ENCODE assay signal across 7 cellular contexts in genomic region chr15:82047493-82048446, GRCh38. TPM values are rescaled to one million over a fixed set of nuclear protein-coding genes. Genes with fewer than 3 reads are reported as not detected.
A peak's percentile ranks its signal among the peaks of the same experiment; 100 is the strongest.
DNase-seq lines count a peak whose midpoint lies in the region; ATAC-seq and TF ChIP-seq lines count a peak whose summit lies in the region.

No MANE protein-coding gene starts in this region.

- peak overlapping the region; percentile 43 for H3K14ac ChIP-seq in IMR-90 (replicated peaks; ENCODE audit: low read depth, low read length)

- H3K9me1 ChIP-seq in IMR-90 (ENCODE audit: insufficient read depth, low read length), result no peaks in the 10 kb centered on the region

- H2BK120ac ChIP-seq in IMR-90 (ENCODE audit: low read depth, low read length), result peak overlapping the region; percentile 68

- in situ Hi-C loops in IMR-90 (cut with MboI; ENCODE audit: low sequenced_read_pairs), result loop anchor here (10.0 kb wide), 2 partner anchors 153 to 573 kb away; no protein-coding TSS in a partner anchor

- no peak overlapping the region for H2AK5ac ChIP-seq in IMR-90 (ENCODE audit: low read depth, low read length)

- H3K4me1 Mint-ChIP-seq in MCF 10A (ENCODE audit: insufficient read depth, unreplicated experiment), result no peaks in the 10 kb centered on the region

- ATAC-seq in GM19023 (IDR thresholded peaks at IDR 0.05; ENCODE audit: unreplicated experiment) (peak; percentile 0), IMR-90 (ENCODE audit: low read depth) (peak; percentile 0)

- POLR2A ChIA-PET in IMR-90 (lab: Charles Lee; ENCODE audit: unreplicated experiment) (no interaction called here), MCF 10A (lab: Yijun Ruan, JAX) (interaction anchor here (0.7 kb wide), 1 partner anchor 259 kb away, joined by 5 read pairs; no protein-coding TSS in a partner anchor)

- peaks cover 23% of the 10 kb centered on the region for H4K20me1 ChIP-seq in IMR-90 (ENCODE audit: insufficient read depth, low read length)

- H2BK15ac ChIP-seq in IMR-90 (ENCODE audit: low read depth, low read length), result peak overlapping the region; percentile 20; the same call in 1 of the 3 replicates

- H3K27me3 Mint-ChIP-seq in MCF 10A (ENCODE audit: insufficient read depth, unreplicated experiment), result peaks cover 18% of the 10 kb centered on the region

- peak overlapping the region; percentile 43 for H3K4me2 ChIP-seq in IMR-90 (ENCODE audit: low read depth, low read length)

- H2BK5ac ChIP-seq in IMR-90 (ENCODE audit: low read depth, low read length, poor library complexity, severe bottlenecking), result peak overlapping the region; percentile 7

- peaks cover 14% of the 10 kb centered on the region; the same call in 1 of the 2 replicates for H3K36me3 ChIP-seq in IMR-90 (ENCODE audit: control insufficient read depth, insufficient read depth, low read length)
- H3K36me3 ChIP-seq in stomach smooth muscle (ENCODE audit: control insufficient read depth in 2 of 2, insufficient read depth in 2 of 2, low read length in 2 of 2), result peaks cover 2 to 6% of the 10 kb centered on the region in 2 donors

- peak overlapping the region; percentile 63 for H3K4ac ChIP-seq in IMR-90 (ENCODE audit: low read depth, low read length)

- no peaks in the 10 kb centered on the region for H3K9me3 Mint-ChIP-seq in MCF 10A (ENCODE audit: unreplicated experiment)

- H2AK9ac ChIP-seq in IMR-90 (replicated peaks; ENCODE audit: low read depth, low read length, poor library complexity), result peak overlapping the region; percentile 93

- H4K8ac ChIP-seq in IMR-90 (ENCODE audit: low read depth in 2 of 2, low read length in 2 of 2), result peak overlapping the region; percentile 48 to 70

- no peak for TF ChIP-seq RAD21 in IMR-90 (IDR thresholded peaks at IDR 0.05; ENCODE audit: low read length)

- H3K4me3 Mint-ChIP-seq in MCF 10A (ENCODE audit: unreplicated experiment), result peak overlapping the region; percentile 91

- no peak for TF ChIP-seq CTCF in IMR-90 (conservative IDR thresholded peaks at IDR 0.05; ENCODE audit: low read depth, low read length)
- no peak for TF ChIP-seq CTCF in MCF 10A (IDR thresholded peaks at IDR 0.05; ENCODE audit: unreplicated experiment)

- no peak for TF ChIP-seq POLR2A in IMR-90 (IDR thresholded peaks at IDR 0.05; ENCODE audit: low read depth, low read length)

- peaks cover 4% of the 10 kb centered on the region; the same call in 1 of the 2 replicates for H3K4me1 ChIP-seq in IMR-90 (ENCODE audit: control insufficient read depth, insufficient read depth, low read length)
- peaks cover 24% of the 10 kb centered on the region for H3K4me1 ChIP-seq in stomach smooth muscle (ENCODE audit: control insufficient read depth, insufficient read depth, low read length)

- peak; percentile 32 for DNase-seq in IMR-90
- DNase-seq in MCF 10A (ENCODE audit: unreplicated experiment), result no peak
- no peak for DNase-seq in NCI-H524 (lab: John Stamatoyannopoulos, UW)
- DNase-seq in DMS114 treated with DMSO at 0.1 percent for 48 hours (lab: John Stamatoyannopoulos, UW; ENCODE audit: unreplicated experiment), result no peak

- peak overlapping the region; percentile 56 for H3K4me3 ChIP-seq in IMR-90 (ENCODE audit: insufficient read depth, low read depth, low read length)
- H3K4me3 ChIP-seq in stomach smooth muscle (ENCODE audit: low read length in 2 of 2), result peak overlapping the region; percentile 49 to 86

- no peaks in the 10 kb centered on the region for H3K36me3 Mint-ChIP-seq in MCF 10A (ENCODE audit: insufficient read depth, unreplicated experiment)

- no peak overlapping the region for H3K27ac Mint-ChIP-seq in MCF 10A (ENCODE audit: low read depth, unreplicated experiment)

- H3K56ac ChIP-seq in IMR-90 (ENCODE audit: extremely low read depth, insufficient read depth, low read length), result peak overlapping the region; percentile 35; the same call in 1 of the 2 replicates

- peak overlapping the region; percentile 4; the same call in 1 of the 2 replicates for H3K18ac ChIP-seq in IMR-90 (ENCODE audit: low read depth, low read length)

- BruUV-seq in IMR-90 (replicated peaks; lab: Mats Ljungman, UMichigan) (no TSS peak), MCF 10A (replicated peaks; lab: Mats Ljungman, UMichigan) (no TSS peak)

- WGBS in IMR-90 (ENCODE audit: extremely low coverage in 2 of 2, insufficient read length in 1 of 2), 2 experiments, result 9% methylated on average over 12 of the region's 50 CpGs; no CpG with 5 or more reads in 1 of the 2 experiments

- peaks cover 0 to 16% of the 10 kb centered on the region in 2 experiments; a peak in 1 of 4 replicates for H3K79me1 ChIP-seq in IMR-90 (ENCODE audit: low read depth in 1 of 2, low read length in 2 of 2)

- H3K27me3 ChIP-seq in IMR-90 (ENCODE audit: control insufficient read depth, insufficient read depth, low read length), result no peaks in the 10 kb centered on the region
- no peaks in the 10 kb centered on the region for H3K27me3 ChIP-seq in layer of hippocampus (ENCODE audit: control insufficient read depth, insufficient read depth, low read length)
- H3K27me3 ChIP-seq in stomach smooth muscle (ENCODE audit: control insufficient read depth in 1 of 2, insufficient read depth in 2 of 2, low read length in 2 of 2), result peaks cover 0 to 2% of the 10 kb centered on the region in 2 donors

- intact Hi-C loops in IMR-90 (cut with micrococcal nuclease), result loop anchor here (1.0 to 10.0 kb wide), 8 partner anchors 55 to 772 kb away; no protein-coding TSS in a partner anchor
- intact Hi-C loops in MCF 10A (cut with micrococcal nuclease), result loop anchor here (5.0 kb wide), 1 partner anchor 240 kb away; no protein-coding TSS in a partner anchor

- peak overlapping the region; percentile 93 for H2AFZ ChIP-seq in IMR-90 (replicated peaks; ENCODE audit: low read length, poor library complexity)

- peak overlapping the region; percentile 46 for H3K27ac ChIP-seq in IMR-90 (ENCODE audit: insufficient read depth, low read length)
- peak overlapping the region; percentile 62 for H3K27ac ChIP-seq in layer of hippocampus (ENCODE audit: low read depth, low read length)
- H3K27ac ChIP-seq in stomach smooth muscle (ENCODE audit: low read length), result no peak overlapping the region

- H3K23ac ChIP-seq in IMR-90 (ENCODE audit: low read depth, low read length), result peak overlapping the region; percentile 8; the same call in 1 of the 2 replicates

- dilution Hi-C loops in IMR-90 (cut with HindIII; ENCODE audit: low sequenced_read_pairs, unreplicated experiment), result no loop called here

- H3K9ac ChIP-seq in IMR-90 (ENCODE audit: low read depth, low read length) (peak overlapping the region; percentile 40), stomach smooth muscle (ENCODE audit: low read length in 2 of 2) (peak overlapping the region; percentile 42 to 52)

- H2BK20ac ChIP-seq in IMR-90 (ENCODE audit: low read depth, low read length), result no peak overlapping the region

- H4K91ac ChIP-seq in IMR-90 (ENCODE audit: insufficient read depth, low read depth, low read length), result peak overlapping the region; percentile 62; the same call in 1 of the 2 replicates

- H4K5ac ChIP-seq in IMR-90 (ENCODE audit: low read depth, low read length), result peak overlapping the region; percentile 10; the same call in 1 of the 2 replicates

- CTCF ChIA-PET in IMR-90 (lab: Yijun Ruan, JAX), result interaction anchor here (1.2 kb wide), 1 partner anchor 56 kb away, joined by 3 read pairs; no protein-coding TSS in a partner anchor
- CTCF ChIA-PET in MCF 10A (lab: Yijun Ruan, JAX), result interaction anchor here (0.6 to 1.4 kb wide), 6 partner anchors 9 to 637 kb away, joined by 3 to 4 read pairs (median 4); no protein-coding TSS in a partner anchor

- H3K9me3 ChIP-seq in IMR-90 (ENCODE audit: control insufficient read depth, insufficient read depth, low read length) (no peaks in the 10 kb centered on the region), stomach smooth muscle (ENCODE audit: control insufficient read depth in 2 of 2, low read length in 2 of 2) (no peaks in the 10 kb centered on the region)

TF ChIP-seq in IMR-90, 13 proteins besides CTCF, POLR2A, EP300 and RAD21:
- TF ChIP-seq CEBPB (IDR thresholded peaks at IDR 0.05; ENCODE audit: low read depth, low read length) (no peak), MXI1 (IDR thresholded peaks at IDR 0.05; ENCODE audit: borderline replicate concordance, low read depth, low read length) (no peak; the same call in 1 of the 2 replicates), SMC3 (IDR thresholded peaks at IDR 0.05; ENCODE audit: low read depth, low read length) (no peak), NFE2L2 (IDR thresholded peaks at IDR 0.05; ENCODE audit: low read depth, low read length) (no peak), CHD1 (IDR thresholded peaks at IDR 0.05; ENCODE audit: low read depth, low read length) (no peak), RFX5 (IDR thresholded peaks at IDR 0.05; ENCODE audit: low read depth, low read length) (no peak), BHLHE40 (IDR thresholded peaks at IDR 0.05; ENCODE audit: low read depth, low read length) (no peak)
TF ChIP-seq in IMR-90: peak in this region for 0.

RNA-seq across cellular contexts. Expression of gene MEX3B, which starts 2.0 kb away (rescaled TPM):
- total RNA-seq in IMR-90 (2012; rRNA removed) (3.6 and 6.7 TPM in 2 replicates), MCF 10A (2022) (4.6 and 5.3 TPM in 2 replicates)
- 12.9 and 16.2 TPM in 2 replicates for polyA plus RNA-seq in IMR-90 (2012; rRNA removed)
- 7.5 and 19.5 TPM in 2 replicates for polyA plus RNA-seq in IMR-90 (2012; cell fraction: cytosol; rRNA removed)
- polyA plus RNA-seq in IMR-90 (2012; cell fraction: nucleus; rRNA removed; ENCODE audit: low replicate concordance), result 25.1 and 51.6 TPM in 2 replicates
